ENCODE assay signal across 14 cellular contexts in the genomic region with DNA sequence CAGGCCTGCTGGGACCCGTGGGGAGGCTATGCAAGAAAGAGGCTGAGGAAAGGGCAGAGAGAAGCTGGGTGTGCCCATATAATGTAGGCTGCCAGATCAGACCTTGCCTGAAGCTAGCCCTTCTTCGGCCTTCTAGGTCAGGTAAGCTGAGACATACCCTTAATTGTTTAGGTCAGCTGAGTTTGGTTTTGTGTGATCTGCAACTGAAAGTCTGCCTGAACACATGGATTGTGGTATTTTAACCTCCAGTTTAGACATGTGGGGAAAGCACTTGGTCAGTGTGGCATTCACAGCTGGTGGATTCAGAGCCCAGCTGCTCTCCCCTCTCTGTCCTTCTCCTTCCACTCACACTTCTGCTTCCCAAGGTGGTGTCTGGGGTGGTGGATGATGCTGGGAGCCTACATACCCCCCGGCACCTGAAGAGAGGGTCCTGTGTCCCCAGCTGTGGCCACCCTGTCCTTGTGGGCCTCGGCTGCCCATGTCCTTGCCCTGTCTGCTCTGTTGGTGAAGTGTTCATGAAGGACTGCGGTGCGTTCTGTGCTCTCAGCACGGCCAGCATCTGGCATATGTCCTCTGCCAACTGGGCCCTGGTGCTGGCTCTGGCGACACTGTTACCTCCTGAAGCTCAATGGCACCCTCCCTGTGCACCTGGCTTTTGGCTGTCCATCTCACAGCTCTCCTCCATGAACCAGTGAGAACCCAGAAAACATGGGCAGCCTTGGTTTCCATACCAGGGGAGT.
DNase-seq lines count a peak whose midpoint lies in the region; TF ChIP-seq lines count a peak whose summit lies in the region.
"Had no signal": no experiment of that assay in that cellular context is flagged by ENCODE, and none has a peak within 500 bp of the region (broad histone marks: within the 10 kb centered on the region; RNA-seq: fewer than 3 reads in every experiment).

No MANE protein-coding gene starts in this region.

- H3K9me3 ChIP-seq in SJCRH30 (replicated peaks) (no peaks in the 10 kb centered on the region), testis (no peaks in the 10 kb centered on the region), ovary (no peaks in the 10 kb centered on the region)
- H3K9me3 ChIP-seq: A549 had no signal

- no peak for TF ChIP-seq EP300 in ovary (IDR thresholded peaks at IDR 0.05)

- intact Hi-C loops in testis (cut with DNase I; ENCODE audit: low total_unique reads) (no loop called here), ovary (cut with DNase I) (no loop called here)

- TF ChIP-seq POLR2A in testis (IDR thresholded peaks at IDR 0.05) (no peak), ovary (IDR thresholded peaks at IDR 0.05) (no peak)

- peaks cover 20% of the 10 kb centered on the region for H3K4me1 ChIP-seq in SJCRH30
- peaks cover 13% of the 10 kb centered on the region for H3K4me1 ChIP-seq in testis
- H3K4me1 ChIP-seq in ovary (ENCODE audit: insufficient read depth) = no peaks in the 10 kb centered on the region

- peak; percentile 42 for DNase-seq in activated effector memory CD4-positive, alpha-beta T cell treated with anti-CD3 and anti-CD28 coated beads, Interleukin-2, amount 50 U/mL, for 16 hours
- no peak for DNase-seq in activated effector memory CD4-positive, alpha-beta T cell treated with Interleukin-2 at 50 U/mL for 16 hours
- DNase-seq in SJCRH30 (peak; percentile 24 to 50), myocyte (ENCODE audit: low read depth) (peak; percentile 90), testis (no peak), ovary (no peak), GM03348 (ENCODE audit: low spot score) (no peak), DMS153 (lab: John Stamatoyannopoulos, UW) (no peak)
- DNase-seq: activated naive CD8-positive, alpha-beta T cell treated with anti-CD3 and anti-CD28 coated beads, Interleukin-2, amount 10 ng/mL, durations not matched to agents 7 days and 5 days; GDM1; NCI-H2029 treated with DMSO at 0.1 percent for 48 hours; NCI-H69; T-helper 17 cell had no signal

- TF ChIP-seq CTCF in testis (IDR thresholded peaks at IDR 0.05) = no peak
- TF ChIP-seq CTCF in ovary (IDR thresholded peaks at IDR 0.05) = no peak

- H3K27ac ChIP-seq in SJCRH30 = no peak overlapping the region
- H3K27ac ChIP-seq in testis = peak overlapping the region; percentile 80 to 86
- H3K27ac ChIP-seq in ovary = no peak overlapping the region
- H3K27ac ChIP-seq: A549 had no signal

- 79 to 89% methylated on average over 7 to 8 of the region's 8 CpGs for WGBS in testis, 2 donors
- 85 to 87% (median 87%) methylated on average over 8 of the region's 8 CpGs for whole genome bisulfite sequencing in ovary, 3 donors

- H3K36me3 ChIP-seq in SJCRH30 (no peaks in the 10 kb centered on the region), testis (ENCODE audit: low read depth, missing control alignments) (no peaks in the 10 kb centered on the region), ovary (no peaks in the 10 kb centered on the region)

- H3K27me3 ChIP-seq in SJCRH30 (no peaks in the 10 kb centered on the region), testis (no peaks in the 10 kb centered on the region), ovary (no peaks in the 10 kb centered on the region)

- H3K4me3 ChIP-seq in SJCRH30 (no peak overlapping the region), testis (no peak overlapping the region), ovary (no peak overlapping the region)
- H3K4me3 ChIP-seq: A549 had no signal

Comparison
In these comparisons a context has a peak if more than half of its experiments do, and no peak if none do; other contexts are left out.
1. DNase-seq: peak in activated effector memory CD4-positive, alpha-beta T cell treated with anti-CD3 and anti-CD28 coated beads, Interleukin-2, amount 50 U/mL, for 16 hours (single experiment), SJCRH30 (2 of 2) and myocyte (single experiment); none in activated effector memory CD4-positive, alpha-beta T cell treated with Interleukin-2 at 50 U/mL for 16 hours (single experiment), testis (single experiment), ovary (0 of 5), GM03348 (single experiment) and DMS153 (single experiment).
2. H3K27ac ChIP-seq: peak in testis (2 of 2); none in SJCRH30 (single experiment) and ovary (0 of 2).